ENCODE assay signal across 38 cellular contexts in genomic region chrX:37441377-37441776, GRCh38.
"Had no signal": no experiment of that assay in that cellular context is flagged by ENCODE, and none has a peak within 500 bp of the region (broad histone marks: within the 10 kb centered on the region; RNA-seq: fewer than 3 reads in every experiment).

No MANE protein-coding gene starts in this region.

- H3K27me3 ChIP-seq: adrenal gland, ascending aorta, body of pancreas, brain microvascular endothelial cell, cardiac muscle cell had no signal

- H3K4me1 ChIP-seq: adrenal gland, ascending aorta, body of pancreas, breast epithelium had no signal

- H3K36me3 Mint-ChIP-seq: activated naive CD4-positive, alpha-beta T cell treated with anti-CD3 and anti-CD28 coated beads, Interleukin-2, amount 10 ng/mL, durations not matched to agents 7 days and 5 days; activated naive CD4-positive, alpha-beta T cell treated with anti-CD3 and anti-CD28 coated beads, Interleukin-2, amount 50 U/mL, for 24 hours; activated naive CD4-positive, alpha-beta T cell treated with anti-CD3 and anti-CD28 coated beads, Interleukin-2, amount 50 U/mL, for 72 hours; activated naive CD8-positive, alpha-beta T cell; activated naive CD8-positive, alpha-beta T cell treated with anti-CD3 and anti-CD28 coated beads for 36 hours; activated naive CD8-positive, alpha-beta T cell treated with anti-CD3 and anti-CD28 coated beads, Interleukin-2, amount 10 ng/mL, durations not matched to agents 7 days and 5 days had no signal

- DNase-seq: activated effector memory CD4-positive, alpha-beta T cell treated with anti-CD3 and anti-CD28 coated beads, Interleukin-2, amount 50 U/mL, for 16 hours; activated effector memory CD4-positive, alpha-beta T cell treated with Interleukin-2 at 50 U/mL for 16 hours; activated gamma-delta T cell; activated gamma-delta T cell treated with Interleukin-2 at 50 U/mL for 16 hours; activated naive CD4-positive, alpha-beta T cell; activated naive CD4-positive, alpha-beta T cell treated with anti-CD3 and anti-CD28 coated beads for 36 hours; activated naive CD4-positive, alpha-beta T cell treated with anti-CD3 and anti-CD28 coated beads, Interleukin-2, amount 10 ng/mL, durations not matched to agents 7 days and 5 days; activated naive CD4-positive, alpha-beta T cell treated with anti-CD3 and anti-CD28 coated beads, Interleukin-2, amount 50 U/mL, for 16 hours; activated naive CD4-positive, alpha-beta T cell treated with Interleukin-2 at 50 U/mL for 16 hours; activated naive CD8-positive, alpha-beta T cell treated with anti-CD3 and anti-CD28 coated beads for 36 hours; activated naive CD8-positive, alpha-beta T cell treated with anti-CD3 and anti-CD28 coated beads, Interleukin-2, amount 10 ng/mL, durations not matched to agents 7 days and 5 days; activated naive CD8-positive, alpha-beta T cell treated with anti-CD3 and anti-CD28 coated beads, Interleukin-2, amount 50 U/mL, for 24 hours; activated T-cell treated with anti-CD3 and anti-CD28 coated beads, Interleukin-2, amount 50 U/mL, for 1 hour; activated T-cell treated with anti-CD3 and anti-CD28 coated beads, Interleukin-2, amount 50 U/mL, for 24 hours; activated T-cell treated with anti-CD3 and anti-CD28 coated beads, Interleukin-2, amount 50 U/mL, for 4 hours; activated T-cell treated with anti-CD3 and anti-CD28 coated beads, Interleukin-2, amount 50 U/mL, for 48 hours; activated T-cell treated with anti-CD3 and anti-CD28 coated beads, Interleukin-2, amount 50 U/mL, for 72 hours; adrenal gland; amniotic stem cell; amygdala; anterior cingulate cortex; aorta; body of pancreas; brain microvascular endothelial cell; central memory CD4-positive, alpha-beta T cell; cerebellar nuclear complex had no signal

- H3K4me3 ChIP-seq: adrenal gland, ascending aorta, body of pancreas, breast epithelium, cardiac muscle cell had no signal

- H3K27ac ChIP-seq: adrenal gland, ascending aorta, body of pancreas, brain microvascular endothelial cell, breast epithelium, cardiac muscle cell had no signal

- FAIRE-seq: bronchial epithelial cell had no signal

- H3K4me3 Mint-ChIP-seq: activated naive CD4-positive, alpha-beta T cell treated with anti-CD3 and anti-CD28 coated beads for 36 hours; activated naive CD4-positive, alpha-beta T cell treated with anti-CD3 and anti-CD28 coated beads, Interleukin-2, amount 10 ng/mL, durations not matched to agents 7 days and 5 days; activated naive CD4-positive, alpha-beta T cell treated with anti-CD3 and anti-CD28 coated beads, Interleukin-2, amount 50 U/mL, for 24 hours; activated naive CD8-positive, alpha-beta T cell; activated naive CD8-positive, alpha-beta T cell treated with anti-CD3 and anti-CD28 coated beads for 36 hours; activated naive CD8-positive, alpha-beta T cell treated with anti-CD3 and anti-CD28 coated beads, Interleukin-2, amount 10 ng/mL, durations not matched to agents 7 days and 5 days; activated naive CD8-positive, alpha-beta T cell treated with anti-CD3 and anti-CD28 coated beads, Interleukin-2, amount 50 U/mL, for 24 hours; activated T-cell treated with anti-CD3 and anti-CD28 coated beads, Interleukin-2, amount 50 U/mL, for 24 hours; activated T-cell treated with anti-CD3 and anti-CD28 coated beads, Interleukin-2, amount 50 U/mL, for 4 hours; activated T-cell treated with anti-CD3 and anti-CD28 coated beads, Interleukin-2, amount 50 U/mL, for 72 hours; activated T-helper 1 cell treated with anti-CD3 and anti-CD28 coated beads, Interleukin-12 subunit alpha, Interleukin-12 subunit beta, Interleukin-2, Interleukin-4 antibody, amounts not matched to agents 30 ng/mL and 10 ng/mL and 1 ng/mL, durations not matched to agents 14 hours and 24 hours and 36 hours; activated T-helper 17 cell treated with anti-CD3 and anti-CD28 coated beads, Interleukin-2, amount 50 U/mL, for 72 hours; brain; central memory CD8-positive, alpha-beta T cell had no signal

- H3K9me3 ChIP-seq: adrenal gland, ascending aorta, body of pancreas, breast epithelium had no signal

- H3K4me1 Mint-ChIP-seq: activated naive CD4-positive, alpha-beta T cell treated with anti-CD3 and anti-CD28 coated beads, Interleukin-2, amount 10 ng/mL, durations not matched to agents 7 days and 5 days; activated naive CD4-positive, alpha-beta T cell treated with anti-CD3 and anti-CD28 coated beads, Interleukin-2, amount 50 U/mL, for 24 hours; activated naive CD8-positive, alpha-beta T cell treated with anti-CD3 and anti-CD28 coated beads for 36 hours; activated naive CD8-positive, alpha-beta T cell treated with anti-CD3 and anti-CD28 coated beads, Interleukin-2, amount 10 ng/mL, durations not matched to agents 7 days and 5 days; activated naive CD8-positive, alpha-beta T cell treated with anti-CD3 and anti-CD28 coated beads, Interleukin-2, amount 50 U/mL, for 24 hours; activated T-helper 17 cell treated with anti-CD3 and anti-CD28 coated beads, Interleukin-2, amount 50 U/mL, for 72 hours; brain; central memory CD8-positive, alpha-beta T cell had no signal

- H3K9me3 Mint-ChIP-seq: activated naive CD4-positive, alpha-beta T cell treated with anti-CD3 and anti-CD28 coated beads for 36 hours; activated naive CD4-positive, alpha-beta T cell treated with anti-CD3 and anti-CD28 coated beads, Interleukin-2, amount 10 ng/mL, durations not matched to agents 7 days and 5 days; activated naive CD4-positive, alpha-beta T cell treated with anti-CD3 and anti-CD28 coated beads, Interleukin-2, amount 50 U/mL, for 24 hours; activated naive CD4-positive, alpha-beta T cell treated with anti-CD3 and anti-CD28 coated beads, Interleukin-2, amount 50 U/mL, for 72 hours; activated naive CD8-positive, alpha-beta T cell treated with anti-CD3 and anti-CD28 coated beads for 36 hours; activated naive CD8-positive, alpha-beta T cell treated with anti-CD3 and anti-CD28 coated beads, Interleukin-2, amount 10 ng/mL, durations not matched to agents 7 days and 5 days; activated naive CD8-positive, alpha-beta T cell treated with anti-CD3 and anti-CD28 coated beads, Interleukin-2, amount 50 U/mL, for 24 hours; activated T-cell treated with anti-CD3 and anti-CD28 coated beads, Interleukin-2, amount 50 U/mL, for 24 hours; activated T-cell treated with anti-CD3 and anti-CD28 coated beads, Interleukin-2, amount 50 U/mL, for 4 hours; activated T-cell treated with anti-CD3 and anti-CD28 coated beads, Interleukin-2, amount 50 U/mL, for 72 hours; activated T-helper 1 cell treated with anti-CD3 and anti-CD28 coated beads, Interleukin-12 subunit alpha, Interleukin-12 subunit beta, Interleukin-2, Interleukin-4 antibody, amounts not matched to agents 30 ng/mL and 10 ng/mL and 1 ng/mL, durations not matched to agents 14 hours and 24 hours and 36 hours; activated T-helper 17 cell treated with anti-CD3 and anti-CD28 coated beads, Interleukin-2, amount 50 U/mL, for 72 hours; activated T-helper 2 cell treated with anti-CD3 and anti-CD28 coated beads, Interferon-gamma antibody, Interleukin-2, Interleukin-4, amounts not matched to agents 10 μg/mL and 5 μg/mL and 100 μg/mL, durations not matched to agents 14 hours and 24 hours and 36 hours; brain; central memory CD8-positive, alpha-beta T cell had no signal

- H3K27me3 Mint-ChIP-seq: activated naive CD4-positive, alpha-beta T cell treated with anti-CD3 and anti-CD28 coated beads, Interleukin-2, amount 10 ng/mL, durations not matched to agents 7 days and 5 days; activated naive CD4-positive, alpha-beta T cell treated with anti-CD3 and anti-CD28 coated beads, Interleukin-2, amount 50 U/mL, for 24 hours; activated naive CD8-positive, alpha-beta T cell; activated naive CD8-positive, alpha-beta T cell treated with anti-CD3 and anti-CD28 coated beads for 36 hours; activated naive CD8-positive, alpha-beta T cell treated with anti-CD3 and anti-CD28 coated beads, Interleukin-2, amount 10 ng/mL, durations not matched to agents 7 days and 5 days; activated naive CD8-positive, alpha-beta T cell treated with anti-CD3 and anti-CD28 coated beads, Interleukin-2, amount 50 U/mL, for 24 hours; activated T-helper 17 cell treated with anti-CD3 and anti-CD28 coated beads, Interleukin-2, amount 50 U/mL, for 72 hours; central memory CD8-positive, alpha-beta T cell had no signal

- H3K36me3 ChIP-seq: adrenal gland, brain microvascular endothelial cell, breast epithelium, cardiac muscle cell had no signal

- ATAC-seq: activated naive CD4-positive, alpha-beta T cell treated with anti-CD3 and anti-CD28 coated beads, Interleukin-2, amount 50 U/mL, for 72 hours; activated naive CD8-positive, alpha-beta T cell treated with anti-CD3 and anti-CD28 coated beads, Interleukin-2, amount 50 U/mL, for 24 hours; activated T-cell treated with anti-CD3 and anti-CD28 coated beads, Interleukin-2, amount 50 U/mL, for 4 hours; activated T-cell treated with anti-CD3 and anti-CD28 coated beads, Interleukin-2, amount 50 U/mL, for 72 hours; activated T-helper 17 cell treated with anti-CD3 and anti-CD28 coated beads, Interleukin-2, amount 50 U/mL, for 72 hours; body of pancreas had no signal

- H3K27ac Mint-ChIP-seq: activated naive CD4-positive, alpha-beta T cell treated with anti-CD3 and anti-CD28 coated beads for 36 hours; activated naive CD4-positive, alpha-beta T cell treated with anti-CD3 and anti-CD28 coated beads, Interleukin-2, amount 10 ng/mL, durations not matched to agents 7 days and 5 days; activated naive CD4-positive, alpha-beta T cell treated with anti-CD3 and anti-CD28 coated beads, Interleukin-2, amount 50 U/mL, for 24 hours; activated naive CD4-positive, alpha-beta T cell treated with anti-CD3 and anti-CD28 coated beads, Interleukin-2, amount 50 U/mL, for 72 hours; activated naive CD8-positive, alpha-beta T cell; activated naive CD8-positive, alpha-beta T cell treated with anti-CD3 and anti-CD28 coated beads for 36 hours; activated naive CD8-positive, alpha-beta T cell treated with anti-CD3 and anti-CD28 coated beads, Interleukin-2, amount 10 ng/mL, durations not matched to agents 7 days and 5 days; activated naive CD8-positive, alpha-beta T cell treated with anti-CD3 and anti-CD28 coated beads, Interleukin-2, amount 50 U/mL, for 24 hours; activated T-cell treated with anti-CD3 and anti-CD28 coated beads, Interleukin-2, amount 50 U/mL, for 24 hours; activated T-cell treated with anti-CD3 and anti-CD28 coated beads, Interleukin-2, amount 50 U/mL, for 72 hours; activated T-helper 1 cell treated with anti-CD3 and anti-CD28 coated beads, Interleukin-12 subunit alpha, Interleukin-12 subunit beta, Interleukin-2, Interleukin-4 antibody, amounts not matched to agents 30 ng/mL and 10 ng/mL and 1 ng/mL, durations not matched to agents 14 hours and 24 hours and 36 hours; activated T-helper 17 cell treated with anti-CD3 and anti-CD28 coated beads, Interleukin-2, amount 50 U/mL, for 72 hours; activated T-helper 2 cell treated with anti-CD3 and anti-CD28 coated beads, Interferon-gamma antibody, Interleukin-2, Interleukin-4, amounts not matched to agents 10 μg/mL and 5 μg/mL and 100 μg/mL, durations not matched to agents 14 hours and 24 hours and 36 hours; brain had no signal
